26 cellular contexts compared by ENCODE assay signal in the genomic region with DNA sequence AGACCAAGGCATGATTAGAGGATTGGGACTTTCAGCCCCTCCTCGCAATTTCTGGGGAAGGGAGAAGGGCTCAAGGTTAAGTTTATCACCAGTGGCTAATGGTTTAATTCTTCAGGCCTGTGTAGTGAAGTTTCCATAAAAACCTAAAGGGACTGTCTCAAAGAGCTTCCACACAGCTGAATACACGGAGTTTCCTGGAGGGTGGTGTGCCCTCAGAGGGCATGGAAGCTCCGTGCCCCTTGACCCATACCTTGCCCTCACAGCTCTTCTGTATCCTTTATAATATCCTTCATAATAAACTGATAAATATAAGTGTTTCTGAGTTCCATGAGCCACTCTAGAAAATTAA.
"Had no signal": no experiment of that assay in that cellular context is flagged by ENCODE, and none has a peak within 500 bp of the region (broad histone marks: within the 10 kb centered on the region; RNA-seq: fewer than 3 reads in every experiment).

No MANE protein-coding gene starts in this region.

- H3K36me3 ChIP-seq: ovary had no signal

- ATAC-seq: effector memory CD8-positive, alpha-beta T cell; esophagus mucosa; left lobe of liver; naive thymus-derived CD8-positive, alpha-beta T cell; psoas muscle; stimulated activated naive B cell treated with anti-CD40 and anti-IgM and Interleukin-4, amounts not matched to agents 10 μg/mL and 1 μg/mL and 100 μg/mL, for 72 hours had no signal

- H3K27ac ChIP-seq: epithelial cell of prostate, ovary, psoas muscle, sigmoid colon, thoracic aorta, vagina had no signal

- H3K4me3 Mint-ChIP-seq: effector memory CD8-positive, alpha-beta T cell; mesothelial cell of epicardium; naive thymus-derived CD8-positive, alpha-beta T cell; nephron progenitor cell; stimulated activated naive B cell treated with anti-CD40 and anti-IgM and Interleukin-4, amounts not matched to agents 10 μg/mL and 1 μg/mL and 100 μg/mL, for 72 hours; stimulated activated naive CD8-positive, alpha-beta T cell treated with anti-CD3 and anti-CD28 coated beads, Interleukin-15, Interleukin-2, amounts not matched to agents 100 ng/mL and 50 ng/mL, for 24 hours had no signal

- H3K4me3 ChIP-seq: heart right ventricle, ovary, psoas muscle, sigmoid colon, spleen, thoracic aorta, vagina had no signal

- H3K9me3 ChIP-seq: heart right ventricle, ovary, psoas muscle, sigmoid colon, thoracic aorta, vagina had no signal

- H3K27me3 Mint-ChIP-seq: effector memory CD8-positive, alpha-beta T cell; naive thymus-derived CD8-positive, alpha-beta T cell; stimulated activated naive B cell treated with anti-CD40 and anti-IgM and Interleukin-4, amounts not matched to agents 10 μg/mL and 1 μg/mL and 100 μg/mL, for 72 hours; stimulated activated naive CD8-positive, alpha-beta T cell treated with anti-CD3 and anti-CD28 coated beads, Interleukin-15, Interleukin-2, amounts not matched to agents 100 ng/mL and 50 ng/mL, for 24 hours had no signal

- H3K4me1 ChIP-seq: psoas muscle, sigmoid colon, spleen, vagina had no signal

- DNase-seq: cortex of kidney; effector memory CD8-positive, alpha-beta T cell; glutamatergic neuron; heart right ventricle; mesenchymal stem cell; naive thymus-derived CD8-positive, alpha-beta T cell; nephron progenitor cell; occipital lobe; ovary; posterior cingulate gyrus; psoas muscle; right cardiac atrium; sigmoid colon; spleen; stimulated activated CD4-positive, alpha-beta T cell treated with anti-CD3 and anti-CD28 coated beads, Interleukin-4, amount 100 ng/mL, for 4 hours; stimulated activated naive B cell treated with anti-CD40 and anti-IgM and Interleukin-4, amounts not matched to agents 10 μg/mL and 1 μg/mL and 100 μg/mL, for 72 hours; trophoblast cell had no signal

- H3K9me3 Mint-ChIP-seq: effector memory CD8-positive, alpha-beta T cell; naive thymus-derived CD8-positive, alpha-beta T cell; nephron progenitor cell; stimulated activated naive CD8-positive, alpha-beta T cell treated with anti-CD3 and anti-CD28 coated beads, Interleukin-15, Interleukin-2, amounts not matched to agents 100 ng/mL and 50 ng/mL, for 24 hours had no signal

- H3K27me3 ChIP-seq: heart right ventricle, ovary, sigmoid colon, spleen, vagina had no signal

- H3K27ac Mint-ChIP-seq: effector memory CD8-positive, alpha-beta T cell; mesothelial cell of epicardium; naive thymus-derived CD8-positive, alpha-beta T cell; nephron progenitor cell; stimulated activated naive B cell treated with anti-CD40 and anti-IgM and Interleukin-4, amounts not matched to agents 10 μg/mL and 1 μg/mL and 100 μg/mL, for 72 hours; stimulated activated naive CD8-positive, alpha-beta T cell treated with anti-CD3 and anti-CD28 coated beads, Interleukin-15, Interleukin-2, amounts not matched to agents 100 ng/mL and 50 ng/mL, for 24 hours had no signal

- FAIRE-seq: endometrium, keratinocyte had no signal
